14 cellular contexts compared by ENCODE assay signal in genomic region chr7:5637415-5637814, GRCh38. TPM values are rescaled to one million over a fixed set of nuclear protein-coding genes. Genes with fewer than 3 reads are reported as not detected.
A peak's percentile ranks its signal among the peaks of the same experiment; 100 is the strongest.
DNase-seq lines count a peak whose midpoint lies in the region; ATAC-seq, FAIRE-seq and TF ChIP-seq lines count a peak whose summit lies in the region.
"Had no signal": no experiment of that assay in that cellular context is flagged by ENCODE, and none has a peak within 500 bp of the region (broad histone marks: within the 10 kb centered on the region; RNA-seq: fewer than 3 reads in every experiment).

No MANE protein-coding gene starts in this region.

- H4K91ac ChIP-seq in mesenchymal stem cell (ENCODE audit: low read length): peak overlapping the region; percentile 72

- H3K36me3 ChIP-seq in mesenchymal stem cell (ENCODE audit: control insufficient read depth in 1 of 2, insufficient read depth in 2 of 2, low read depth in 1 of 2, low read length in 2 of 2): peaks cover 23 to 33% of the 10 kb centered on the region in 2 experiments
- H3K36me3 ChIP-seq in subcutaneous abdominal adipose tissue (ENCODE audit: control insufficient read depth in 5 of 5, insufficient read depth in 5 of 5, low read length in 5 of 5): peaks cover 9 to 28% (median 20%) of the 10 kb centered on the region in 5 donors

- H2AFZ ChIP-seq in mesenchymal stem cell (ENCODE audit: low read depth, low read length): no peak overlapping the region

- peak overlapping the region; percentile 71 for H2BK120ac ChIP-seq in mesenchymal stem cell (ENCODE audit: low read depth, low read length)

- peaks cover 9% of the 10 kb centered on the region for H3K27me3 Mint-ChIP-seq in HFFc6 (ENCODE audit: insufficient read depth)
- no peaks in the 10 kb centered on the region for H3K27me3 Mint-ChIP-seq in brain
- H3K27me3 Mint-ChIP-seq in activated CD8-positive, alpha-beta T cell treated with anti-CD3 and anti-CD28 coated beads for 36 hours: no peaks in the 10 kb centered on the region
- H3K27me3 Mint-ChIP-seq: activated B cell treated with CpG ODN at 0.5 μM for 24 hours; activated naive CD8-positive, alpha-beta T cell treated with anti-CD3 and anti-CD28 coated beads for 36 hours had no signal

- peak overlapping the region in 1 of 2 experiments; percentile 45 for H3K4me3 ChIP-seq in mesenchymal stem cell (ENCODE audit: insufficient read depth in 1 of 2, low read depth in 1 of 2, low read length in 2 of 2)
- H3K4me3 ChIP-seq in subcutaneous abdominal adipose tissue (ENCODE audit: low read depth in 1 of 5, low read length in 5 of 5): no peak overlapping the region
- H3K4me3 ChIP-seq: gastrocnemius medialis, MG63 had no signal

- H3K79me1 ChIP-seq in mesenchymal stem cell (replicated peaks; ENCODE audit: low read length, poor library complexity, severe bottlenecking): peaks cover 8% of the 10 kb centered on the region

- H2AK5ac ChIP-seq in mesenchymal stem cell (ENCODE audit: low read length, severe bottlenecking): peak overlapping the region; percentile 98

- H2BK5ac ChIP-seq in mesenchymal stem cell (ENCODE audit: low read depth, low read length, poor library complexity, severe bottlenecking): no peak overlapping the region

- CTCF ChIA-PET in activated CD8-positive, alpha-beta T cell treated with anti-CD3 and anti-CD28 coated beads for 36 hours (lab: Charles Lee): interaction anchor here (0.7 to 1.2 kb wide), 2 partner anchors 28 to 421 kb away, joined by 4 to 5 read pairs; no protein-coding TSS in a partner anchor

- intact Hi-C loops in activated CD8-positive, alpha-beta T cell treated with anti-CD3 and anti-CD28 coated beads for 36 hours (cut with micrococcal nuclease): no loop called here

- no peak overlapping the region for H3K14ac ChIP-seq in mesenchymal stem cell (ENCODE audit: low read length in 2 of 2)

- peak overlapping the region; percentile 29 for H4K8ac ChIP-seq in mesenchymal stem cell (ENCODE audit: low read length)

- no peak overlapping the region for H2BK15ac ChIP-seq in mesenchymal stem cell (ENCODE audit: low read depth, poor library complexity, severe bottlenecking)

- no peak for TF ChIP-seq POLR2A in GM12892 (IDR thresholded peaks at IDR 0.05; ENCODE audit: low read depth, low read length)

- H2BK12ac ChIP-seq in mesenchymal stem cell (ENCODE audit: low read length in 2 of 2): peak overlapping the region in 1 of 2 experiments; percentile 17

- H3K4me3 Mint-ChIP-seq in HFFc6 (no peak overlapping the region), brain (no peak overlapping the region)
- no peak overlapping the region for H3K4me3 Mint-ChIP-seq in activated CD8-positive, alpha-beta T cell treated with anti-CD3 and anti-CD28 coated beads for 36 hours
- H3K4me3 Mint-ChIP-seq: activated B cell treated with CpG ODN at 0.5 μM for 24 hours; activated naive CD8-positive, alpha-beta T cell treated with anti-CD3 and anti-CD28 coated beads for 36 hours; CD14-positive monocyte had no signal

- H3K23ac ChIP-seq in mesenchymal stem cell (ENCODE audit: low read length in 2 of 2): no peak overlapping the region

- H3K9ac ChIP-seq in mesenchymal stem cell (ENCODE audit: low read length) (peak overlapping the region; percentile 83), subcutaneous abdominal adipose tissue (ENCODE audit: low read length in 5 of 5) (peak overlapping the region in 1 of 5 donors; percentile 63)

- no peak for TF ChIP-seq CTCF in HFFc6 (IDR thresholded peaks at IDR 0.05)
- no peak for TF ChIP-seq CTCF in brain (conservative IDR thresholded peaks at IDR 0.05)
- no peak for TF ChIP-seq CTCF in activated CD8-positive, alpha-beta T cell treated with anti-CD3 and anti-CD28 coated beads for 36 hours (IDR thresholded peaks at IDR 0.05)

- H3K27me3 ChIP-seq in mesenchymal stem cell (ENCODE audit: control insufficient read depth in 1 of 2, insufficient read depth in 1 of 2, low read length in 2 of 2) (no peaks in the 10 kb centered on the region), subcutaneous abdominal adipose tissue (ENCODE audit: control insufficient read depth in 5 of 5, insufficient read depth in 4 of 5, low read length in 5 of 5) (no peaks in the 10 kb centered on the region)
- H3K27me3 ChIP-seq: gastrocnemius medialis, MG63 had no signal

- no peaks in the 10 kb centered on the region for H3K9me3 ChIP-seq in mesenchymal stem cell (ENCODE audit: control insufficient read depth, low read length)
- H3K9me3 ChIP-seq in subcutaneous abdominal adipose tissue (ENCODE audit: control insufficient read depth in 5 of 5, low read length in 5 of 5): no peaks in the 10 kb centered on the region
- H3K9me3 ChIP-seq: gastrocnemius medialis, MG63 had no signal

- H3K27ac Mint-ChIP-seq in HFFc6 (peak overlapping the region; percentile 90), brain (peak overlapping the region in 4 of 5 experiments; percentile 36 to 98 (median 90))
- H3K27ac Mint-ChIP-seq in activated CD8-positive, alpha-beta T cell treated with anti-CD3 and anti-CD28 coated beads for 36 hours: no peak overlapping the region
- H3K27ac Mint-ChIP-seq: activated B cell treated with CpG ODN at 0.5 μM for 24 hours had no signal

- FAIRE-seq in GM12892 (lab: Jason Lieb, UNC): no peak

- H3K4me1 Mint-ChIP-seq in HFFc6 (ENCODE audit: low read depth) (peaks cover 80% of the 10 kb centered on the region), brain (peaks cover 62% of the 10 kb centered on the region)
- H3K4me1 Mint-ChIP-seq in activated CD8-positive, alpha-beta T cell treated with anti-CD3 and anti-CD28 coated beads for 36 hours (ENCODE audit: low read depth): peaks cover 17% of the 10 kb centered on the region

- 88% methylated on average over 8 of the region's 8 CpGs for WGBS in mesenchymal stem cell

- peak overlapping the region; percentile 78 for H3K27ac ChIP-seq in mesenchymal stem cell (ENCODE audit: low read length, poor library complexity, severe bottlenecking)
- peak overlapping the region; percentile 33 for H3K27ac ChIP-seq in subcutaneous abdominal adipose tissue (ENCODE audit: low read depth, low read length)

- peak overlapping the region in 1 of 2 experiments; percentile 67 for H3K18ac ChIP-seq in mesenchymal stem cell (ENCODE audit: low read depth in 1 of 2, low read length in 2 of 2)

- H3K9me3 Mint-ChIP-seq in HFFc6 (no peaks in the 10 kb centered on the region), brain (no peaks in the 10 kb centered on the region)
- no peaks in the 10 kb centered on the region for H3K9me3 Mint-ChIP-seq in activated CD8-positive, alpha-beta T cell treated with anti-CD3 and anti-CD28 coated beads for 36 hours
- H3K9me3 Mint-ChIP-seq: activated B cell treated with CpG ODN at 0.5 μM for 24 hours; activated naive CD8-positive, alpha-beta T cell treated with anti-CD3 and anti-CD28 coated beads for 36 hours; CD14-positive monocyte had no signal

- H3K4me1 ChIP-seq in mesenchymal stem cell (ENCODE audit: control insufficient read depth, insufficient read depth, low read depth, low read length): peaks cover 40% of the 10 kb centered on the region
- peaks cover 29 to 62% (median 54%) of the 10 kb centered on the region in 5 donors for H3K4me1 ChIP-seq in subcutaneous abdominal adipose tissue (ENCODE audit: control insufficient read depth in 5 of 5, insufficient read depth in 5 of 5, low read length in 5 of 5)

- no peak for DNase-seq in HFFc6
- DNase-seq in mesenchymal stem cell: no peak
- DNase-seq in GM12892 (ENCODE audit: insufficient read length): no peak
- DNase-seq in superior temporal gyrus (ENCODE audit: extremely low spot score): no peak
- no peak for DNase-seq in activated CD8-positive, alpha-beta T cell treated with anti-CD3 and anti-CD28 coated beads for 36 hours
- DNase-seq: activated B cell treated with CpG ODN at 0.5 μM for 24 hours; activated naive CD8-positive, alpha-beta T cell treated with anti-CD3 and anti-CD28 coated beads for 36 hours; effector CD4-positive, alpha-beta T cell had no signal

- peak overlapping the region in 1 of 2 experiments; percentile 6 for H3K4ac ChIP-seq in mesenchymal stem cell (ENCODE audit: low read depth in 1 of 2, low read length in 2 of 2)

- H3K36me3 Mint-ChIP-seq in HFFc6 (ENCODE audit: low read depth): peaks cover 20% of the 10 kb centered on the region
- peaks cover 36% of the 10 kb centered on the region for H3K36me3 Mint-ChIP-seq in brain
- peaks cover 24% of the 10 kb centered on the region for H3K36me3 Mint-ChIP-seq in activated CD8-positive, alpha-beta T cell treated with anti-CD3 and anti-CD28 coated beads for 36 hours (ENCODE audit: low read depth)

- POLR2A ChIA-PET in activated CD8-positive, alpha-beta T cell treated with anti-CD3 and anti-CD28 coated beads for 36 hours (lab: Charles Lee): no interaction called here

- ATAC-seq in GM19463 (IDR thresholded peaks at IDR 0.05; ENCODE audit: unreplicated experiment): no peak
- no peak for ATAC-seq in activated CD8-positive, alpha-beta T cell treated with anti-CD3 and anti-CD28 coated beads for 36 hours

- no peak overlapping the region for H3K4me2 ChIP-seq in mesenchymal stem cell (ENCODE audit: low read length, poor library complexity, severe bottlenecking)

RNA-seq across cellular contexts. Expression of gene FSCN1, which starts 44.8 kb away (rescaled TPM):
- total RNA-seq in HFFc6 (2021; fragmentation: NEBNext Ultra II Directional; extraction: Animal tissue kit (Norgen Biotek cat#: 25700)): 100 to 1,000 TPM; 260 to 327 (median 310) TPM
- 221 TPM for polyA plus RNA-seq in brain (ENCODE audit: insufficient read depth, low read depth, low replicate concordance)
- polyA plus RNA-seq in mesenchymal stem cell (2013, experiment 1 of 2): 241 TPM
- 235 TPM for polyA plus RNA-seq in mesenchymal stem cell (2013, experiment 2 of 2)
- 71.1 TPM for polyA plus RNA-seq in GM12892 (2012; ENCODE audit: missing spikeins)
- 10 to 100 TPM; 24.5 to 25.2 TPM for total RNA-seq in activated CD8-positive, alpha-beta T cell treated with anti-CD3 and anti-CD28 coated beads for 36 hours

Comparison
In these comparisons a context has a peak if more than half of its experiments do, and no peak if none do; other contexts are left out.
1. RNA of gene FSCN1, which starts 44.8 kb away (total RNA-seq): 260 to 327 TPM in HFFc6; 24.5 to 25.2 TPM in activated CD8-positive, alpha-beta T cell treated with anti-CD3 and anti-CD28 coated beads for 36 hours; every median in the first group is over 4 times any median in the second.